Comparison of ENCODE assay signal across 23 cellular contexts in genomic region chrX:154057790-154058189, GRCh38. TPM values are rescaled to one million over a fixed set of nuclear protein-coding genes. Genes with fewer than 3 reads are reported as not detected.
A peak's percentile ranks its signal among the peaks of the same experiment; 100 is the strongest.
DNase-seq lines count a peak whose midpoint lies in the region; ATAC-seq and TF ChIP-seq lines count a peak whose summit lies in the region.
"Had no signal": no experiment of that assay in that cellular context is flagged by ENCODE, and none has a peak within 500 bp of the region (broad histone marks: within the 10 kb centered on the region; RNA-seq: fewer than 3 reads in every experiment).

No MANE protein-coding gene starts in this region.

- TF ChIP-seq POLR2A in HCT116 (IDR thresholded peaks at IDR 0.05; ENCODE audit: borderline replicate concordance, extremely low read depth, insufficient read depth, insufficient read length) = no peak

- peak overlapping the region; percentile 73 for H3K27ac Mint-ChIP-seq in CD4-positive, alpha-beta T cell
- peak overlapping the region; percentile 65 for H3K27ac Mint-ChIP-seq in activated T-helper 2 cell treated with anti-CD3 and anti-CD28 coated beads, Interferon-gamma antibody, Interleukin-2, Interleukin-4, amounts not matched to agents 10 μg/mL and 5 μg/mL and 100 μg/mL, durations not matched to agents 14 hours and 24 hours and 36 hours
- no peak overlapping the region for H3K27ac Mint-ChIP-seq in stimulated activated memory B cell treated with anti-CD40 and anti-IgM and Interleukin-4, amounts not matched to agents 10 μg/mL and 1 μg/mL and 100 μg/mL, for 72 hours

- peaks cover 40% of the 10 kb centered on the region; the same call in 1 of the 2 replicates for H3K79me2 ChIP-seq in HCT116 (ENCODE audit: insufficient read depth, low read length)

- no peaks in the 10 kb centered on the region for H3K27me3 Mint-ChIP-seq in CD4-positive, alpha-beta T cell
- no peaks in the 10 kb centered on the region for H3K27me3 Mint-ChIP-seq in activated T-helper 2 cell treated with anti-CD3 and anti-CD28 coated beads, Interferon-gamma antibody, Interleukin-2, Interleukin-4, amounts not matched to agents 10 μg/mL and 5 μg/mL and 100 μg/mL, durations not matched to agents 14 hours and 24 hours and 36 hours (ENCODE audit: low read depth)
- no peaks in the 10 kb centered on the region for H3K27me3 Mint-ChIP-seq in stimulated activated memory B cell treated with anti-CD40 and anti-IgM and Interleukin-4, amounts not matched to agents 10 μg/mL and 1 μg/mL and 100 μg/mL, for 72 hours

- H3K4me3 Mint-ChIP-seq in CD4-positive, alpha-beta T cell = no peak overlapping the region
- H3K4me3 Mint-ChIP-seq in activated T-helper 2 cell treated with anti-CD3 and anti-CD28 coated beads, Interferon-gamma antibody, Interleukin-2, Interleukin-4, amounts not matched to agents 10 μg/mL and 5 μg/mL and 100 μg/mL, durations not matched to agents 14 hours and 24 hours and 36 hours (ENCODE audit: low read depth) = no peak overlapping the region
- H3K4me3 Mint-ChIP-seq in stimulated activated memory B cell treated with anti-CD40 and anti-IgM and Interleukin-4, amounts not matched to agents 10 μg/mL and 1 μg/mL and 100 μg/mL, for 72 hours = no peak overlapping the region

- no peaks in the 10 kb centered on the region for H3K9me3 ChIP-seq in CD4-positive, alpha-beta T cell (ENCODE audit: control insufficient read depth, low read length)
- no peaks in the 10 kb centered on the region for H3K9me3 ChIP-seq in HCT116 (ENCODE audit: control insufficient read depth in 1 of 2, insufficient read depth in 1 of 2, low read depth in 1 of 2, low read length in 2 of 2)
- H3K9me3 ChIP-seq: heart left ventricle, uterus had no signal

- H4K20me1 ChIP-seq in HCT116 (ENCODE audit: insufficient read depth) = 0 out of 2 replicates have a peak, but pooled peaks cover 3% of the 10 kb centered on the region

- H3K9me3 Mint-ChIP-seq in CD4-positive, alpha-beta T cell = no peaks in the 10 kb centered on the region
- no peaks in the 10 kb centered on the region for H3K9me3 Mint-ChIP-seq in activated T-helper 2 cell treated with anti-CD3 and anti-CD28 coated beads, Interferon-gamma antibody, Interleukin-2, Interleukin-4, amounts not matched to agents 10 μg/mL and 5 μg/mL and 100 μg/mL, durations not matched to agents 14 hours and 24 hours and 36 hours
- no peaks in the 10 kb centered on the region for H3K9me3 Mint-ChIP-seq in stimulated activated memory B cell treated with anti-CD40 and anti-IgM and Interleukin-4, amounts not matched to agents 10 μg/mL and 1 μg/mL and 100 μg/mL, for 72 hours

- H3K4me3 ChIP-seq in HCT116 (replicated peaks in 1 of 2; ENCODE audit: low read depth in 1 of 2, low read length in 2 of 2) = no peak overlapping the region
- H3K4me3 ChIP-seq: GM23248, heart left ventricle, lung, PC-9, SK-N-MC, uterus had no signal

- H3K4me1 Mint-ChIP-seq in CD4-positive, alpha-beta T cell (ENCODE audit: low read depth) = peaks cover 59% of the 10 kb centered on the region
- peaks cover 42% of the 10 kb centered on the region for H3K4me1 Mint-ChIP-seq in activated T-helper 2 cell treated with anti-CD3 and anti-CD28 coated beads, Interferon-gamma antibody, Interleukin-2, Interleukin-4, amounts not matched to agents 10 μg/mL and 5 μg/mL and 100 μg/mL, durations not matched to agents 14 hours and 24 hours and 36 hours (ENCODE audit: low read depth)
- H3K4me1 Mint-ChIP-seq in stimulated activated memory B cell treated with anti-CD40 and anti-IgM and Interleukin-4, amounts not matched to agents 10 μg/mL and 1 μg/mL and 100 μg/mL, for 72 hours = peaks cover 49% of the 10 kb centered on the region

- peaks cover 66% of the 10 kb centered on the region for H3K36me3 Mint-ChIP-seq in CD4-positive, alpha-beta T cell (ENCODE audit: low read depth)
- peaks cover 38% of the 10 kb centered on the region for H3K36me3 Mint-ChIP-seq in activated T-helper 2 cell treated with anti-CD3 and anti-CD28 coated beads, Interferon-gamma antibody, Interleukin-2, Interleukin-4, amounts not matched to agents 10 μg/mL and 5 μg/mL and 100 μg/mL, durations not matched to agents 14 hours and 24 hours and 36 hours (ENCODE audit: low read depth)
- H3K36me3 Mint-ChIP-seq in stimulated activated memory B cell treated with anti-CD40 and anti-IgM and Interleukin-4, amounts not matched to agents 10 μg/mL and 1 μg/mL and 100 μg/mL, for 72 hours = peaks cover 31% of the 10 kb centered on the region

- peaks cover 0 to 13% of the 10 kb centered on the region in 2 experiments; a peak in 1 of 4 replicates for H3K4me1 ChIP-seq in HCT116 (ENCODE audit: control insufficient read depth in 1 of 2, insufficient read depth in 2 of 2, low read length in 2 of 2)

- H2AFZ ChIP-seq in HCT116 (ENCODE audit: low read depth, low read length, poor library complexity, severe bottlenecking) = no peak overlapping the region
- H2AFZ ChIP-seq: GM23248, PC-9 had no signal

- peak overlapping the region; percentile 10 for H3K27ac ChIP-seq in CD4-positive, alpha-beta T cell (ENCODE audit: low read depth, low read length)
- H3K27ac ChIP-seq in HCT116 (ENCODE audit: low read depth, low read length) = no peak overlapping the region
- H3K27ac ChIP-seq: heart left ventricle, PC-9, SK-N-MC, uterus had no signal

- no peak overlapping the region for H3K9ac ChIP-seq in HCT116 (ENCODE audit: low read length)
- H3K9ac ChIP-seq: GM23248 had no signal

- no peak for TF ChIP-seq RAD21 in HCT116 (IDR thresholded peaks at IDR 0.05; ENCODE audit: low read depth)

- no peaks in the 10 kb centered on the region for H3K36me3 ChIP-seq in HCT116 (ENCODE audit: control insufficient read depth in 1 of 2, insufficient read depth in 2 of 2, low read length in 2 of 2)
- H3K36me3 ChIP-seq: uterus had no signal

- CTCF ChIA-PET in CD4-positive, alpha-beta T cell (lab: Charles Lee) = no interaction called here
- CTCF ChIA-PET in HCT116 (lab: Charles Lee) = no interaction called here

- no peak for DNase-seq in CD4-positive, alpha-beta T cell
- no peak for DNase-seq in HCT116 (ENCODE audit: low read depth, low spot score)
- DNase-seq in activated T-helper 2 cell treated with anti-CD3 and anti-CD28 coated beads, Interferon-gamma antibody, Interleukin-2, Interleukin-4, amounts not matched to agents 10 μg/mL and 5 μg/mL and 100 μg/mL, durations not matched to agents 14 hours and 24 hours and 36 hours (ENCODE audit: low spot score) = no peak
- DNase-seq in myocyte (ENCODE audit: low read depth) = peak; percentile 26
- DNase-seq in EL = no peak
- DNase-seq: activated CD4-positive, alpha-beta T cell treated with anti-CD3 and anti-CD28 coated beads for 4 hours; activated T-cell treated with anti-CD3 and anti-CD28 coated beads for 4 hours; AML-193; amygdala; DMS 273 treated with DMSO at 0.1 percent for 48 hours; GM23248; heart left ventricle; Kasumi-1; NCI-H1436; NCI-H2171 treated with DMSO at 0.1 percent for 48 hours; NCI-H748 treated with DMSO at 0.1 percent for 48 hours; PC-9; stimulated activated CD4-positive, alpha-beta T cell treated with anti-CD3 and anti-CD28 coated beads, Interleukin-2, amount 100 ng/mL, for 48 hours; uterus had no signal

- ATAC-seq in CD4-positive, alpha-beta T cell (ENCODE audit: poor library complexity) = no peak
- ATAC-seq in HCT116 (no peak), HG03460 (IDR thresholded peaks at IDR 0.05; ENCODE audit: unreplicated experiment) (no peak)
- ATAC-seq in stimulated activated memory B cell treated with anti-CD40 and anti-IgM and Interleukin-4, amounts not matched to agents 10 μg/mL and 1 μg/mL and 100 μg/mL, for 72 hours = no peak
- ATAC-seq: heart left ventricle had no signal

- no peaks in the 10 kb centered on the region for H3K9me2 ChIP-seq in HCT116 (ENCODE audit: insufficient read depth)

- no peaks in the 10 kb centered on the region for H3K27me3 ChIP-seq in CD4-positive, alpha-beta T cell (ENCODE audit: control insufficient read depth, insufficient read depth, low read length)
- no peaks in the 10 kb centered on the region for H3K27me3 ChIP-seq in HCT116 (ENCODE audit: insufficient read depth, low read length)
- H3K27me3 ChIP-seq: uterus had no signal

- no peak for TF ChIP-seq CTCF in CD4-positive, alpha-beta T cell (IDR thresholded peaks at IDR 0.05)
- TF ChIP-seq CTCF in HCT116 (IDR thresholded peaks at IDR 0.05 in 2 of 3, conservative IDR thresholded peaks at IDR 0.05 in 1 of 3; ENCODE audit: borderline replicate concordance in 1 of 3, insufficient read depth in 1 of 3, low read depth in 2 of 3, low read length in 2 of 3) = no peak

- intact Hi-C loops in CD4-positive, alpha-beta T cell (cut with DNase I, micrococcal nuclease) = no loop called here
- intact Hi-C loops in HCT116 (cut with micrococcal nuclease) = no loop called here
- intact Hi-C loops in activated T-helper 2 cell treated with anti-CD3 and anti-CD28 coated beads, Interferon-gamma antibody, Interleukin-2, Interleukin-4, amounts not matched to agents 10 μg/mL and 5 μg/mL and 100 μg/mL, durations not matched to agents 14 hours and 24 hours and 36 hours (cut with micrococcal nuclease) = loop anchor here (5.0 kb wide), 1 partner anchor 40 kb away; the partner anchor contains the start of gene MECP2

- RAD21 ChIA-PET in HCT116 (lab: Charles Lee; ENCODE audit: low non-redundant PET in 1 of 2, low total read pairs in 2 of 2, uncharacterized antibody in 2 of 2, unreplicated experiment in 2 of 2) = no interaction called here

- POLR2A ChIA-PET in CD4-positive, alpha-beta T cell (lab: Charles Lee) = no interaction called here
- POLR2A ChIA-PET in HCT116 (lab: Charles Lee) = no interaction called here

- no TSS peak for BruUV-seq in HCT116 (replicated peaks; lab: Mats Ljungman, UMichigan)

- H3K4me2 ChIP-seq in HCT116 (ENCODE audit: low read length) = 0 out of 2 replicates have a peak overlapping the region, but pooled peaks have one; percentile 9
- H3K4me2 ChIP-seq: PC-9 had no signal

TF ChIP-seq in HCT116, 20 proteins besides CTCF, POLR2A, EP300 and RAD21 (continues in another document):
- no peak for TF ChIP-seq ELF1 (IDR thresholded peaks at IDR 0.05; ENCODE audit: borderline replicate concordance, low read depth)
- TF ChIP-seq ZFX (IDR thresholded peaks at IDR 0.05) = no peak
- no peak for TF ChIP-seq JUND (IDR thresholded peaks at IDR 0.05)
- no peak for TF ChIP-seq POLR2AphosphoS5 (IDR thresholded peaks at IDR 0.05; ENCODE audit: low read depth, low read length)
- no peak for TF ChIP-seq CBX3 (IDR thresholded peaks at IDR 0.05; ENCODE audit: low read depth)

RNA-seq across cellular contexts. Expression of gene IRAK1, which starts 38.1 kb away (rescaled TPM):
- 10 to 100 TPM; 61.2 to 67.4 TPM for total RNA-seq in CD4-positive, alpha-beta T cell
- total RNA-seq in HCT116 (2021; ENCODE audit: unreplicated experiment) = 92.3 TPM
- polyA plus RNA-seq in HCT116 (2012) = 104 and 125 TPM in 2 replicates
- total RNA-seq in activated T-helper 2 cell treated with anti-CD3 and anti-CD28 coated beads, Interferon-gamma antibody, Interleukin-2, Interleukin-4, amounts not matched to agents 10 μg/mL and 5 μg/mL and 100 μg/mL, durations not matched to agents 14 hours and 24 hours and 36 hours = 150 and 151 TPM in 2 replicates
- total RNA-seq in myocyte = 83.3 and 90.4 TPM in 2 replicates
- 120 TPM for polyA plus RNA-seq in myocyte (2012)

RNA-seq across cellular contexts. Expression of gene MECP2, which starts 39.7 kb away (rescaled TPM):
- 100 to 1,000 TPM; 120 to 133 TPM for total RNA-seq in CD4-positive, alpha-beta T cell
- total RNA-seq in HCT116 (2021; ENCODE audit: unreplicated experiment) (32.4 TPM), myocyte (28.5 and 29.9 TPM in 2 replicates)
- 12.5 and 13.7 TPM in 2 replicates for polyA plus RNA-seq in HCT116 (2012)
- 58.2 and 58.4 TPM in 2 replicates for total RNA-seq in activated T-helper 2 cell treated with anti-CD3 and anti-CD28 coated beads, Interferon-gamma antibody, Interleukin-2, Interleukin-4, amounts not matched to agents 10 μg/mL and 5 μg/mL and 100 μg/mL, durations not matched to agents 14 hours and 24 hours and 36 hours
- polyA plus RNA-seq in myocyte (2012) = 16.2 TPM
